ENCODE assay signal across 1 cellular context in the genomic region with DNA sequence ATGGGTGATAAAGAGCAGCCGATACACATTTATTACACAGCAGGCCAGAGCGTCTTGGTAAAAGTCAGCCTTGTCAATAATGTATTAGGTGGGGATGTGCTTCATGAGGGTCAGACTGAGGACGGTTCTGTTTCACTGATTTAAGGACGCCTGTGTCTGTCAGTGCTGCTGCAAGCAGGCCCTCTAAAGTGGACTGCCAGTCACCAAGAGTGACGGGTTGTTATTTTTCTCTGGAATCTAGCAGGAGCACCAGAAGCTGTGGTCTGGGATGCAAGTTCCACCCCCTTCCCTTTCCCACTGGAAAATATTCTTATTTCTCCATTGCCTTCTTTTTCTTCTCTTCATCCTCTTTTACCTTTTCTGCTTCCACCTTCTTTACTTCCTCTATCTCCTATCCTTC.
TF ChIP-seq lines count a peak whose summit lies in the region.

No MANE protein-coding gene starts in this region.

TF ChIP-seq in neural cell, 6 proteins besides CTCF, POLR2A, EP300 and RAD21 (continued from another document):
- TF ChIP-seq, protein P1, sequence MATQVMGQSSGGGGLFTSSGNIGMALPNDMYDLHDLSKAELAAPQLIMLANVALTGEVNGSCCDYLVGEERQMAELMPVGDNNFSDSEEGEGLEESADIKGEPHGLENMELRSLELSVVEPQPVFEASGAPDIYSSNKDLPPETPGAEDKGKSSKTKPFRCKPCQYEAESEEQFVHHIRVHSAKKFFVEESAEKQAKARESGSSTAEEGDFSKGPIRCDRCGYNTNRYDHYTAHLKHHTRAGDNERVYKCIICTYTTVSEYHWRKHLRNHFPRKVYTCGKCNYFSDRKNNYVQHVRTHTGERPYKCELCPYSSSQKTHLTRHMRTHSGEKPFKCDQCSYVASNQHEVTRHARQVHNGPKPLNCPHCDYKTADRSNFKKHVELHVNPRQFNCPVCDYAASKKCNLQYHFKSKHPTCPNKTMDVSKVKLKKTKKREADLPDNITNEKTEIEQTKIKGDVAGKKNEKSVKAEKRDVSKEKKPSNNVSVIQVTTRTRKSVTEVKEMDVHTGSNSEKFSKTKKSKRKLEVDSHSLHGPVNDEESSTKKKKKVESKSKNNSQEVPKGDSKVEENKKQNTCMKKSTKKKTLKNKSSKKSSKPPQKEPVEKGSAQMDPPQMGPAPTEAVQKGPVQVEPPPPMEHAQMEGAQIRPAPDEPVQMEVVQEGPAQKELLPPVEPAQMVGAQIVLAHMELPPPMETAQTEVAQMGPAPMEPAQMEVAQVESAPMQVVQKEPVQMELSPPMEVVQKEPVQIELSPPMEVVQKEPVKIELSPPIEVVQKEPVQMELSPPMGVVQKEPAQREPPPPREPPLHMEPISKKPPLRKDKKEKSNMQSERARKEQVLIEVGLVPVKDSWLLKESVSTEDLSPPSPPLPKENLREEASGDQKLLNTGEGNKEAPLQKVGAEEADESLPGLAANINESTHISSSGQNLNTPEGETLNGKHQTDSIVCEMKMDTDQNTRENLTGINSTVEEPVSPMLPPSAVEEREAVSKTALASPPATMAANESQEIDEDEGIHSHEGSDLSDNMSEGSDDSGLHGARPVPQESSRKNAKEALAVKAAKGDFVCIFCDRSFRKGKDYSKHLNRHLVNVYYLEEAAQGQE (IDR thresholded peaks at IDR 0.05; ENCODE audit: borderline replicate concordance): peak; percentile 40
- TF ChIP-seq EZH2 (IDR thresholded peaks at IDR 0.05; ENCODE audit: borderline replicate concordance, insufficient read depth, low read length, poor library complexity, severe bottlenecking) (no peak), POLR2AphosphoS5 (IDR thresholded peaks at IDR 0.05) (no peak), TAF1 (IDR thresholded peaks at IDR 0.05; ENCODE audit: low read depth) (no peak)
